Comparison of ENCODE assay signal across 17 cellular contexts in genomic region chr6:21219241-21219640, GRCh38.
DNase-seq lines count a peak whose midpoint lies in the region; ATAC-seq, FAIRE-seq and TF ChIP-seq lines count a peak whose summit lies in the region.
"Had no signal": no experiment of that assay in that cellular context is flagged by ENCODE, and none has a peak within 500 bp of the region (broad histone marks: within the 10 kb centered on the region; RNA-seq: fewer than 3 reads in every experiment).

No MANE protein-coding gene starts in this region.

- H3K27ac Mint-ChIP-seq in astrocyte (ENCODE audit: unreplicated experiment): no peak overlapping the region
- H3K27ac Mint-ChIP-seq in effector memory CD8-positive, alpha-beta T cell: no peak overlapping the region
- H3K27ac Mint-ChIP-seq in WTC11: no peak overlapping the region
- H3K27ac Mint-ChIP-seq: B cell; CD8-positive, alpha-beta T cell had no signal

- H3F3A ChIP-seq in GM23248 (ENCODE audit: insufficient read depth): no peaks in the 10 kb centered on the region

- H3K4me3 ChIP-seq in AG10803 (ENCODE audit: low read length): no peak overlapping the region
- no peak overlapping the region for H3K4me3 ChIP-seq in GM23248
- no peak overlapping the region for H3K4me3 ChIP-seq in astrocyte (ENCODE audit: insufficient read depth, low read depth, low read length)
- H3K4me3 ChIP-seq: A549; BLaER1 treated with 17β-estradiol and CSF1 and Interleukin-3, amounts not matched to agents 10 nM and 100 nM; HAP-1 had no signal

- CTCF ChIA-PET in WTC11 (lab: Charles Lee): no interaction called here

- peaks cover 5% of the 10 kb centered on the region for H3K36me3 Mint-ChIP-seq in astrocyte (ENCODE audit: low read depth, unreplicated experiment)
- no peaks in the 10 kb centered on the region for H3K36me3 Mint-ChIP-seq in effector memory CD8-positive, alpha-beta T cell (ENCODE audit: insufficient read depth)
- H3K36me3 Mint-ChIP-seq in WTC11: peaks cover 10% of the 10 kb centered on the region

- H3K4me2 ChIP-seq in GM23248 (ENCODE audit: unreplicated experiment): no peak overlapping the region
- H3K4me2 ChIP-seq in astrocyte (ENCODE audit: low read length): no peak overlapping the region
- H3K4me2 ChIP-seq: BLaER1 treated with 17β-estradiol and CSF1 and Interleukin-3, amounts not matched to agents 10 nM and 100 nM had no signal

- FAIRE-seq in astrocyte (lab: Jason Lieb, UNC): no peak
- FAIRE-seq: A549 had no signal

- H3K4me3 Mint-ChIP-seq in astrocyte (ENCODE audit: unreplicated experiment) (no peak overlapping the region), WTC11 (no peak overlapping the region)
- H3K4me3 Mint-ChIP-seq in effector memory CD8-positive, alpha-beta T cell: no peak overlapping the region
- H3K4me3 Mint-ChIP-seq: B cell; CD8-positive, alpha-beta T cell had no signal

- no peak overlapping the region for H2AFZ ChIP-seq in GM23248
- no peak overlapping the region for H2AFZ ChIP-seq in astrocyte (ENCODE audit: low read depth, low read length)

- H3K9ac ChIP-seq in GM23248 (no peak overlapping the region), astrocyte (ENCODE audit: low read length) (no peak overlapping the region)
- H3K9ac ChIP-seq: BLaER1 treated with 17β-estradiol and CSF1 and Interleukin-3, amounts not matched to agents 10 nM and 100 nM had no signal

- H3K9me3 Mint-ChIP-seq in astrocyte (ENCODE audit: unreplicated experiment) (no peaks in the 10 kb centered on the region), WTC11 (peaks cover 16% of the 10 kb centered on the region)
- H3K9me3 Mint-ChIP-seq in effector memory CD8-positive, alpha-beta T cell: no peaks in the 10 kb centered on the region
- H3K9me3 Mint-ChIP-seq: CD8-positive, alpha-beta T cell had no signal

- POLR2A ChIA-PET in WTC11 (lab: Charles Lee): no interaction called here

- H3K36me3 ChIP-seq in GM23248 (ENCODE audit: low read depth) (no peaks in the 10 kb centered on the region), astrocyte (ENCODE audit: insufficient read depth, low read length) (no peaks in the 10 kb centered on the region)
- H3K36me3 ChIP-seq: HAP-1 had no signal

- H3K9me3 ChIP-seq in GM23248 (ENCODE audit: low read depth) (no peaks in the 10 kb centered on the region), astrocyte (ENCODE audit: insufficient read depth, low read depth, low read length) (no peaks in the 10 kb centered on the region)
- H3K9me3 ChIP-seq: A549, HAP-1 had no signal

- H3K79me2 ChIP-seq in GM23248 (ENCODE audit: insufficient read depth) (no peaks in the 10 kb centered on the region), astrocyte (ENCODE audit: insufficient read depth, low read length) (no peaks in the 10 kb centered on the region)

- H3K9me2 ChIP-seq in GM23248 (ENCODE audit: insufficient read depth): no peaks in the 10 kb centered on the region

- peak; percentile 15 for DNase-seq in AG10803 (ENCODE audit: low read depth)
- peak; percentile 5 for DNase-seq in GM23248
- DNase-seq in astrocyte (ENCODE audit: low read depth): peak; percentile 33
- peak; percentile 13 for DNase-seq in myocyte (ENCODE audit: low read depth)
- DNase-seq in effector memory CD8-positive, alpha-beta T cell: no peak
- no peak for DNase-seq in stimulated activated CD4-positive, alpha-beta T cell treated with anti-CD3 and anti-CD28 coated beads, Interleukin-15, amount 100 ng/mL, for 24 hours
- DNase-seq in NCI-H446 treated with DMSO at 0.1 percent for 48 hours (lab: John Stamatoyannopoulos, UW): no peak
- DNase-seq in WTC11 (ENCODE audit: low spot score): no peak
- DNase-seq: CD8-positive, alpha-beta T cell; DMS 273 treated with DMSO at 0.1 percent for 48 hours; DMS53; GF-D8 had no signal

- H3K27me3 ChIP-seq in GM23248 (replicated peaks; ENCODE audit: insufficient read depth) (no peaks in the 10 kb centered on the region), astrocyte (ENCODE audit: insufficient read depth, low read length) (no peaks in the 10 kb centered on the region)
- H3K27me3 ChIP-seq: BLaER1 treated with 17β-estradiol and CSF1 and Interleukin-3, amounts not matched to agents 10 nM and 100 nM had no signal

- H3K27me3 Mint-ChIP-seq in astrocyte (ENCODE audit: low read depth, unreplicated experiment) (no peaks in the 10 kb centered on the region), WTC11 (ENCODE audit: low read depth) (no peaks in the 10 kb centered on the region)
- H3K27me3 Mint-ChIP-seq in effector memory CD8-positive, alpha-beta T cell: no peaks in the 10 kb centered on the region
- H3K27me3 Mint-ChIP-seq: B cell had no signal

- H4K20me1 ChIP-seq in GM23248 (ENCODE audit: insufficient read depth): no peaks in the 10 kb centered on the region
- no peaks in the 10 kb centered on the region for H4K20me1 ChIP-seq in astrocyte (ENCODE audit: insufficient read depth, low read length)
- H4K20me1 ChIP-seq: BLaER1 treated with 17β-estradiol and CSF1 and Interleukin-3, amounts not matched to agents 10 nM and 100 nM had no signal

- no peak overlapping the region for H3K27ac ChIP-seq in GM23248
- H3K27ac ChIP-seq in astrocyte (ENCODE audit: low read depth, low read length): no peak overlapping the region
- H3K27ac ChIP-seq: 22Rv1; A549; BLaER1 treated with 17β-estradiol and CSF1 and Interleukin-3, amounts not matched to agents 10 nM and 100 nM had no signal

- in situ Hi-C loops in GM23248 (cut with MboI): no loop called here

- no peaks in the 10 kb centered on the region for H3K4me1 Mint-ChIP-seq in astrocyte (ENCODE audit: low read depth, unreplicated experiment)
- H3K4me1 Mint-ChIP-seq in effector memory CD8-positive, alpha-beta T cell (ENCODE audit: low read depth in 2 of 2): no peaks in the 10 kb centered on the region
- peaks cover 24% of the 10 kb centered on the region for H3K4me1 Mint-ChIP-seq in WTC11
- H3K4me1 Mint-ChIP-seq: B cell had no signal

- 95 to 96% methylated on average over 2 of the region's 2 CpGs for WGBS in GM23248 (ENCODE audit: low coverage in 1 of 2, low lambda C conversion rate in 2 of 2, missing lambda C conversion rate in 2 of 2), 2 experiments

- H3K4me1 ChIP-seq in GM23248 (ENCODE audit: insufficient read depth): peaks cover 4% of the 10 kb centered on the region; the same call in 1 of the 2 replicates
- no peaks in the 10 kb centered on the region for H3K4me1 ChIP-seq in astrocyte (ENCODE audit: insufficient read depth, low read length)
- H3K4me1 ChIP-seq: A549, HAP-1 had no signal

- no peak for ATAC-seq in effector memory CD8-positive, alpha-beta T cell (replicated peaks)
- no peak for ATAC-seq in WTC11
- ATAC-seq: A549; CD8-positive, alpha-beta T cell had no signal

- TF ChIP-seq CTCF in AG10803 (conservative IDR thresholded peaks at IDR 0.05; ENCODE audit: low read length): no peak
- TF ChIP-seq CTCF in astrocyte (IDR thresholded peaks at IDR 0.05; ENCODE audit: insufficient read depth, low read depth, low read length): no peak
- no peak for TF ChIP-seq CTCF in WTC11 (IDR thresholded peaks at IDR 0.05)

TF ChIP-seq in WTC11, 78 proteins besides CTCF, POLR2A, EP300 and RAD21:
- TF ChIP-seq NR1H2 (CRISPR knock-in tag; IDR thresholded peaks at IDR 0.05) (no peak), USF1 (CRISPR knock-in tag; IDR thresholded peaks at IDR 0.05) (no peak), GRHL2 (CRISPR knock-in tag; IDR thresholded peaks at IDR 0.05; ENCODE audit: insufficient replicate concordance, severe bottlenecking) (no peak), ZSCAN18 (CRISPR knock-in tag; IDR thresholded peaks at IDR 0.05) (no peak), STAT6 (CRISPR knock-in tag; conservative IDR thresholded peaks at IDR 0.05; ENCODE audit: low read depth) (no peak), IRF2 (CRISPR knock-in tag; IDR thresholded peaks at IDR 0.05; ENCODE audit: borderline replicate concordance, low read depth) (no peak)
TF ChIP-seq in WTC11: peak in this region for 0.

Comparison
In these comparisons a context has a peak if more than half of its experiments do, and no peak if none do; other contexts are left out.
1. DNase-seq: peak in AG10803 (single experiment), GM23248 (single experiment), astrocyte (single experiment) and myocyte (single experiment); none in effector memory CD8-positive, alpha-beta T cell (0 of 3), stimulated activated CD4-positive, alpha-beta T cell treated with anti-CD3 and anti-CD28 coated beads, Interleukin-15, amount 100 ng/mL, for 24 hours (single experiment), NCI-H446 treated with DMSO at 0.1 percent for 48 hours (single experiment) and WTC11 (single experiment).